ENCODE assay signal across 8 cellular contexts in genomic region chr12:122079532-122080081, GRCh38. TPM values are rescaled to one million over a fixed set of nuclear protein-coding genes. Genes with fewer than 3 reads are reported as not detected.
A peak's percentile ranks its signal among the peaks of the same experiment; 100 is the strongest.
DNase-seq lines count a peak whose midpoint lies in the region; ATAC-seq, FAIRE-seq and TF ChIP-seq lines count a peak whose summit lies in the region.

No MANE protein-coding gene starts in this region.

- H3K27ac ChIP-seq in WERI-Rb-1 (no peak overlapping the region), heart right ventricle (peak overlapping the region; percentile 82 to 93 (median 88)), small intestine (ENCODE audit: low read depth in 1 of 2, low read length in 1 of 2) (peak overlapping the region; percentile 69 to 92)

- TF ChIP-seq CTCF in WERI-Rb-1 (IDR thresholded peaks at IDR 0.05; ENCODE audit: low read depth, low read length) (no peak), heart right ventricle (IDR thresholded peaks at IDR 0.05) (no peak)

- H3K27me3 ChIP-seq in WERI-Rb-1 (ENCODE audit: insufficient read depth, low read depth, severe bottlenecking) (peaks cover 26% of the 10 kb centered on the region), heart right ventricle (no peaks in the 10 kb centered on the region), small intestine (ENCODE audit: control insufficient read depth in 2 of 2, insufficient read depth in 2 of 2, low read length in 2 of 2) (no peaks in the 10 kb centered on the region)

- ATAC-seq in heart right ventricle: no peak
- ATAC-seq in left lobe of liver: no peak

- 2 to 7% methylated on average over 13 of the region's 13 CpGs for WGBS in heart right ventricle, 2 donors
- WGBS in small intestine, 3 donors: 0 to 1% (median 0%) methylated on average over 13 of the region's 13 CpGs

- H3K4me3 ChIP-seq in WERI-Rb-1 (ENCODE audit: low read depth, low read length) (peak overlapping the region; percentile 49), heart right ventricle (peak overlapping the region; percentile 48 to 89 (median 76)), small intestine (ENCODE audit: low read depth in 1 of 2, low read length in 2 of 2) (peak overlapping the region; percentile 93 to 97)

- H3K36me3 ChIP-seq in WERI-Rb-1: no peaks in the 10 kb centered on the region
- peaks cover 0 to 9% (median 0%) of the 10 kb centered on the region in 9 donors for H3K36me3 ChIP-seq in heart right ventricle
- no peaks in the 10 kb centered on the region for H3K36me3 ChIP-seq in small intestine (ENCODE audit: control insufficient read depth in 2 of 2, insufficient read depth in 2 of 2, low read length in 2 of 2)

- no peaks in the 10 kb centered on the region for H3K9me3 ChIP-seq in WERI-Rb-1 (ENCODE audit: severe bottlenecking)
- H3K9me3 ChIP-seq in heart right ventricle: no peaks in the 10 kb centered on the region
- H3K9me3 ChIP-seq in small intestine (ENCODE audit: control insufficient read depth, low read depth): no peaks in the 10 kb centered on the region

- intact Hi-C loops in heart right ventricle (cut with DNase I): loop anchor here in 4 of 10 donors (2.0 to 5.0 kb wide), 4 partner anchors 17 to 43 kb away; no protein-coding TSS in a partner anchor

- no peak for FAIRE-seq in small intestine (lab: Jason Lieb, UNC)

- H3K4me1 ChIP-seq in heart right ventricle: peaks cover 9 to 63% (median 54%) of the 10 kb centered on the region in 9 donors
- peaks cover 3 to 10% of the 10 kb centered on the region in 2 donors for H3K4me1 ChIP-seq in small intestine (ENCODE audit: control insufficient read depth in 2 of 2, insufficient read depth in 1 of 2, low read depth in 1 of 2, low read length in 1 of 2)

- peak; percentile 25 for DNase-seq in stimulated activated CD4-positive, alpha-beta T cell treated with anti-CD3 and anti-CD28 coated beads, Interleukin-15, amount 100 ng/mL, for 24 hours
- no peak for DNase-seq in stimulated activated CD4-positive, alpha-beta T cell treated with anti-CD3 and anti-CD28 coated beads, Interleukin-4, amount 100 ng/mL, for 24 hours
- no peak for DNase-seq in WERI-Rb-1
- DNase-seq in heart right ventricle: no peak
- DNase-seq in small intestine: no peak
- DNase-seq in left lobe of liver (ENCODE audit: low spot score): no peak
- no peak for DNase-seq in activated CD8-positive, alpha-beta memory T cell treated with anti-CD3 and anti-CD28 coated beads, Interleukin-2, amount 50 U/mL, for 4 hours
- DNase-seq in NCI-H510A treated with DMSO at 0.1 percent for 48 hours (lab: John Stamatoyannopoulos, UW): no peak

RNA-seq across cellular contexts. Expression of gene MLXIP, which starts 1.1 kb away (rescaled TPM):
- 10 to 100 TPM; 17.3 to 37.9 (median 20.9) TPM for total RNA-seq in heart right ventricle
- polyA plus RNA-seq in heart right ventricle: 10 to 100 TPM; 11.5 to 26.6 TPM
- polyA plus RNA-seq in small intestine: 10 to 100 TPM in 1 of 3 donors, 1 to 10 TPM in 2; 8.5 to 55.0 (median 8.6) TPM
- 19.0 TPM for total RNA-seq in left lobe of liver

RNA-seq across cellular contexts. Expression of gene BCL7A, which starts 57.9 kb away (rescaled TPM):
- total RNA-seq in heart right ventricle (10 to 100 TPM; 13.2 to 25.7 (median 16.2) TPM), left lobe of liver (5.2 TPM)
- polyA plus RNA-seq in heart right ventricle (1 to 10 TPM; 3.4 to 4.9 TPM), small intestine (1 to 10 TPM in 2 of 3 donors, under 1 TPM in 1; 0.22 to 5.4 (median 1.4) TPM)
